In genomic region chr11:117750916-117751773, GRCh38 we compare ENCODE assay signal across 25 cellular contexts. TPM values are rescaled to one million over a fixed set of nuclear protein-coding genes. Genes with fewer than 3 reads are reported as not detected.
"Had no signal": no experiment of that assay in that cellular context is flagged by ENCODE, and none has a peak within 500 bp of the region (broad histone marks: within the 10 kb centered on the region; RNA-seq: fewer than 3 reads in every experiment).

No MANE protein-coding gene starts in this region.

- H3K4me3 ChIP-seq: coronary artery, esophagus squamous epithelium, gastrocnemius medialis, ovary, psoas muscle, stomach, thoracic aorta, upper lobe of left lung had no signal

- H3K27me3 ChIP-seq: brain microvascular endothelial cell, gastrocnemius medialis, ovary, stomach, upper lobe of left lung had no signal

- H3K9me3 ChIP-seq: esophagus squamous epithelium, gastrocnemius medialis, ovary, psoas muscle, stomach, thoracic aorta, upper lobe of left lung had no signal

- H3K36me3 ChIP-seq: brain microvascular endothelial cell, esophagus squamous epithelium, gastrocnemius medialis, ovary, thoracic aorta, upper lobe of left lung had no signal

- ATAC-seq: activated CD4-positive, CD25-positive, alpha-beta regulatory T cell treated with anti-CD3 and anti-CD28 coated beads, Interleukin-2, amount 50 U/mL, for 24 hours; activated CD8-positive, alpha-beta T cell treated with anti-CD3 and anti-CD28 coated beads for 36 hours; activated naive CD8-positive, alpha-beta T cell treated with anti-CD3 and anti-CD28 coated beads, Interleukin-2, amount 50 U/mL, for 24 hours; gastrocnemius medialis; left ventricle myocardium superior; naive thymus-derived CD8-positive, alpha-beta T cell; psoas muscle; right cardiac atrium; stimulated activated memory B cell treated with anti-CD40 and anti-IgM and Interleukin-4, amounts not matched to agents 10 μg/mL and 1 μg/mL and 100 μg/mL, for 72 hours had no signal

- DNase-seq: activated CD4-positive, alpha-beta T cell treated with anti-CD3 and anti-CD28 coated beads, Interleukin-2, amount 10 ng/mL, durations not matched to agents 24 days and 14 days; activated CD8-positive, alpha-beta T cell treated with anti-CD3 and anti-CD28 coated beads for 36 hours; activated gamma-delta T cell; activated naive CD4-positive, alpha-beta T cell treated with anti-CD3 and anti-CD28 coated beads, Interleukin-2, amount 50 U/mL, for 16 hours; activated naive CD8-positive, alpha-beta T cell treated with anti-CD3 and anti-CD28 coated beads, Interleukin-2, amount 50 U/mL, for 24 hours; brain microvascular endothelial cell; central memory CD4-positive, alpha-beta T cell; endodermal cell; esophagus squamous epithelium; gastrocnemius medialis; left ventricle myocardium superior; mammary epithelial cell; naive thymus-derived CD8-positive, alpha-beta T cell; ovary; psoas muscle; right cardiac atrium; stimulated activated CD4-positive, alpha-beta T cell treated with anti-CD3 and anti-CD28 coated beads, Interleukin-1b, Interleukin-23, amount 100 ng/mL, for 48 hours; stomach; upper lobe of left lung had no signal

- H3K27ac ChIP-seq: brain microvascular endothelial cell, coronary artery, esophagus squamous epithelium, gastrocnemius medialis, ovary, psoas muscle, stomach, thoracic aorta, upper lobe of left lung, VCaP had no signal

- H3K4me1 ChIP-seq: esophagus squamous epithelium, gastrocnemius medialis, psoas muscle, stomach, upper lobe of left lung had no signal

RNA-seq across cellular contexts. Expression of gene DSCAML1, which starts 45.9 kb away (rescaled TPM):
- total RNA-seq: activated T-helper 1 cell treated with anti-CD3 and anti-CD28 coated beads, Interleukin-12 subunit alpha, Interleukin-12 subunit beta, Interleukin-2, Interleukin-4 antibody, amounts not matched to agents 30 ng/mL and 10 ng/mL and 1 ng/mL, durations not matched to agents 14 hours and 24 hours and 36 hours; mammary epithelial cell had no signal
